Comparison of ENCODE assay signal across 26 cellular contexts in the genomic region with DNA sequence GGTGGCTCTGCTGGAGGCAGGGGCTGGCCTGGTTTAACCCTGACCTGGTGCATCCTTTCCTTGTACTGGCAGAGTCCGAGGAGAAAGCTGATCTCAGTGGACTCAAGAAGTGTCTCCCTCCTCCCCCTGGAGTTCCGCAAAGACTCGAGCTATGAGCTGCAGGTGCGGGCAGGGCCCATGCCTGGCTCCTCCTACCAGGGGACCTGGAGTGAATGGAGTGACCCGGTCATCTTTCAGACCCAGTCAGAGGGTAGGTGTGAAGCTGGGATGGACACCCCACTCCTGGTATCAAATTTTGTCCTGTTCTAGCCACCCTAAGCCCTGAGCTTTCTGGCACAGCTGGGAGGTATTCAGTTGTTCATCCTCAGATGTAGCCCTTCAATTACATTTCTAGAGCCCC. TPM values are rescaled to one million over a fixed set of nuclear protein-coding genes. Genes with fewer than 3 reads are reported as not detected.
DNase-seq lines count a peak whose midpoint lies in the region; ATAC-seq, FAIRE-seq and TF ChIP-seq lines count a peak whose summit lies in the region.
"Had no signal": no experiment of that assay in that cellular context is flagged by ENCODE, and none has a peak within 500 bp of the region (broad histone marks: within the 10 kb centered on the region; RNA-seq: fewer than 3 reads in every experiment).

No MANE protein-coding gene starts in this region.

- no peak for ATAC-seq in activated naive CD4-positive, alpha-beta T cell treated with anti-CD3 and anti-CD28 coated beads, Interleukin-2, amount 50 U/mL, for 72 hours

- H3K9me3 ChIP-seq in kidney (ENCODE audit: control insufficient read depth in 1 of 2, low read length in 2 of 2) (peaks cover 0 to 14% of the 10 kb centered on the region in 2 donors), subcutaneous abdominal adipose tissue (ENCODE audit: control insufficient read depth in 5 of 5, low read length in 5 of 5) (peaks cover 8 to 18% (median 15%) of the 10 kb centered on the region in 5 donors)
- H3K9me3 ChIP-seq: SK-N-SH had no signal

- H3K4me3 ChIP-seq in kidney (ENCODE audit: low read length in 2 of 2) (no peak overlapping the region), subcutaneous abdominal adipose tissue (ENCODE audit: low read depth in 1 of 5, low read length in 5 of 5) (peak overlapping the region in 3 of 5 donors; percentile 7 to 51 (median 22))
- H3K4me3 ChIP-seq: breast epithelium, right atrium auricular region, uterus had no signal

- no peak overlapping the region for H3K9ac ChIP-seq in kidney (ENCODE audit: low read length in 2 of 2)
- H3K9ac ChIP-seq in subcutaneous abdominal adipose tissue (ENCODE audit: low read length in 5 of 5) = no peak overlapping the region
- H3K9ac ChIP-seq: KMS-11, SK-N-SH had no signal

- H3K36me3 Mint-ChIP-seq in activated naive CD4-positive, alpha-beta T cell treated with anti-CD3 and anti-CD28 coated beads, Interleukin-2, amount 50 U/mL, for 72 hours = peaks cover 43 to 87% of the 10 kb centered on the region in 2 donors

- H3K36me3 ChIP-seq in kidney (ENCODE audit: control insufficient read depth in 1 of 2, insufficient read depth in 2 of 2, low read length in 2 of 2) (no peaks in the 10 kb centered on the region), subcutaneous abdominal adipose tissue (ENCODE audit: control insufficient read depth in 5 of 5, insufficient read depth in 5 of 5, low read length in 5 of 5) (peaks cover 0 to 3% (median 0%) of the 10 kb centered on the region in 5 donors)
- H3K36me3 ChIP-seq: breast epithelium, right atrium auricular region, uterus had no signal

- FAIRE-seq in kidney (lab: Jason Lieb, UNC) = no peak
- FAIRE-seq: endometrium, HTR-8/SVneo had no signal

- peak overlapping the region; percentile 88 to 92 for H3K27ac Mint-ChIP-seq in activated naive CD4-positive, alpha-beta T cell treated with anti-CD3 and anti-CD28 coated beads, Interleukin-2, amount 50 U/mL, for 72 hours

- peaks cover 0 to under 1% of the 10 kb centered on the region in 2 donors for H3K9me3 Mint-ChIP-seq in activated naive CD4-positive, alpha-beta T cell treated with anti-CD3 and anti-CD28 coated beads, Interleukin-2, amount 50 U/mL, for 72 hours

- TF ChIP-seq CTCF in kidney (IDR thresholded peaks at IDR 0.05; ENCODE audit: borderline replicate concordance, extremely low read depth, insufficient read depth) = no peak

- H3K4me1 ChIP-seq in kidney (ENCODE audit: control insufficient read depth in 1 of 2, insufficient read depth in 1 of 2, low read depth in 1 of 2, low read length in 2 of 2) (peaks cover 0 to 3% of the 10 kb centered on the region in 2 donors), subcutaneous abdominal adipose tissue (ENCODE audit: control insufficient read depth in 5 of 5, insufficient read depth in 5 of 5, low read length in 5 of 5) (peaks cover 0 to 3% (median under 1%) of the 10 kb centered on the region in 5 donors)
- H3K4me1 ChIP-seq: breast epithelium, right atrium auricular region, uterus had no signal

- intact Hi-C loops in kidney (cut with DNase I) = loop anchor here (10.0 kb wide), 1 partner anchor 60 kb away; no protein-coding TSS in a partner anchor

- H3K27me3 ChIP-seq in subcutaneous abdominal adipose tissue (ENCODE audit: control insufficient read depth in 5 of 5, insufficient read depth in 4 of 5, low read length in 5 of 5) = peaks cover 5 to 18% (median 14%) of the 10 kb centered on the region in 5 donors
- H3K27me3 ChIP-seq: right atrium auricular region, uterus had no signal

- DNase-seq in activated naive CD4-positive, alpha-beta T cell treated with anti-CD3 and anti-CD28 coated beads, Interleukin-2, amount 50 U/mL, for 72 hours (ENCODE audit: low spot score in 2 of 2) = peak in 1 of 2 donors; percentile 33
- no peak for DNase-seq in activated naive CD4-positive, alpha-beta T cell (lab: John Stamatoyannopoulos, UW)
- peak; percentile 13 for DNase-seq in activated CD8-positive, alpha-beta memory T cell treated with anti-CD3 and anti-CD28 coated beads, Interleukin-2, amount 50 U/mL, for 4 hours
- DNase-seq in kidney (peak; percentile 15), COLO668 (lab: John Stamatoyannopoulos, UW; ENCODE audit: unreplicated experiment) (no peak), kidney tubule cell (ENCODE audit: low spot score) (no peak)
- DNase-seq in activated CD4-positive, alpha-beta T cell treated with anti-CD3 and anti-CD28 coated beads, Interleukin-2, amount 50 U/mL, for 48 hours = no peak
- DNase-seq: activated CD4-positive, alpha-beta T cell treated with anti-CD3 and anti-CD28 coated beads, Interleukin-2, amount 50 U/mL, for 1 hour; amniotic stem cell; cortex of kidney; DMS153; GDM1; MV-4-11; NCI-H1694; NCI-H2171 treated with DMSO at 0.1 percent for 48 hours; NCI-H69; RPMI8226; SK-N-SH; uterus had no signal

- H3K27ac ChIP-seq in kidney (ENCODE audit: low read depth in 2 of 2, low read length in 2 of 2) (no peak overlapping the region), subcutaneous abdominal adipose tissue (ENCODE audit: low read depth, low read length) (no peak overlapping the region)
- H3K27ac ChIP-seq: breast epithelium, C4-2B, KMS-11, right atrium auricular region, uterus had no signal

RNA-seq across cellular contexts. Expression of a gene that starts 42.5 kb away (rescaled TPM):
- 100 to 1,000 TPM; 103 to 106 TPM for total RNA-seq in activated naive CD4-positive, alpha-beta T cell treated with anti-CD3 and anti-CD28 coated beads, Interleukin-2, amount 50 U/mL, for 72 hours
- total RNA-seq in kidney = 3.0 TPM
- polyA plus RNA-seq in kidney (ENCODE audit: insufficient read depth, low read depth, low replicate concordance) = 0.65 TPM

Comparison
In these comparisons a context has a peak if more than half of its experiments do, and no peak if none do; other contexts are left out.
1. DNase-seq: peak in activated CD8-positive, alpha-beta memory T cell treated with anti-CD3 and anti-CD28 coated beads, Interleukin-2, amount 50 U/mL, for 4 hours (single experiment) and kidney (single experiment); none in activated naive CD4-positive, alpha-beta T cell (0 of 4), activated CD4-positive, alpha-beta T cell treated with anti-CD3 and anti-CD28 coated beads, Interleukin-2, amount 50 U/mL, for 48 hours (0 of 2), COLO668 (single experiment) and kidney tubule cell (single experiment).
2. H3K4me3 ChIP-seq: peak in subcutaneous abdominal adipose tissue (3 of 5); none in kidney (0 of 2).
3. RNA of a gene that starts 42.5 kb away (total RNA-seq): 103 to 106 TPM in activated naive CD4-positive, alpha-beta T cell treated with anti-CD3 and anti-CD28 coated beads, Interleukin-2, amount 50 U/mL, for 72 hours; 3.0 TPM in kidney (single experiment); every median in the first group is over 10 times any median in the second.